1 cellular context compared by ENCODE assay signal in genomic region chr16:84724619-84725307, GRCh38.
TF ChIP-seq lines count a peak whose summit lies in the region.

No MANE protein-coding gene starts in this region.

TF ChIP-seq in WTC11, 78 proteins besides CTCF, POLR2A, EP300 and RAD21 (continued from another document):
- TF ChIP-seq, protein P1, sequence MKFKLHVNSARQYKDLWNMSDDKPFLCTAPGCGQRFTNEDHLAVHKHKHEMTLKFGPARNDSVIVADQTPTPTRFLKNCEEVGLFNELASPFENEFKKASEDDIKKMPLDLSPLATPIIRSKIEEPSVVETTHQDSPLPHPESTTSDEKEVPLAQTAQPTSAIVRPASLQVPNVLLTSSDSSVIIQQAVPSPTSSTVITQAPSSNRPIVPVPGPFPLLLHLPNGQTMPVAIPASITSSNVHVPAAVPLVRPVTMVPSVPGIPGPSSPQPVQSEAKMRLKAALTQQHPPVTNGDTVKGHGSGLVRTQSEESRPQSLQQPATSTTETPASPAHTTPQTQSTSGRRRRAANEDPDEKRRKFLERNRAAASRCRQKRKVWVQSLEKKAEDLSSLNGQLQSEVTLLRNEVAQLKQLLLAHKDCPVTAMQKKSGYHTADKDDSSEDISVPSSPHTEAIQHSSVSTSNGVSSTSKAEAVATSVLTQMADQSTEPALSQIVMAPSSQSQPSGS (CRISPR knock-in tag; IDR thresholded peaks at IDR 0.05; ENCODE audit: borderline replicate concordance, low read depth), result no peak
- TF ChIP-seq FOXP1 (CRISPR knock-in tag; IDR thresholded peaks at IDR 0.05; ENCODE audit: borderline replicate concordance) (no peak), MXD4 (CRISPR knock-in tag; IDR thresholded peaks at IDR 0.05; ENCODE audit: borderline replicate concordance) (no peak), ZNF263 (CRISPR knock-in tag; IDR thresholded peaks at IDR 0.05; ENCODE audit: low read depth) (no peak), SOX15 (CRISPR knock-in tag; IDR thresholded peaks at IDR 0.05) (no peak), ZNF121 (CRISPR knock-in tag; IDR thresholded peaks at IDR 0.05) (no peak), KAT7 (CRISPR knock-in tag; IDR thresholded peaks at IDR 0.05; ENCODE audit: borderline replicate concordance) (no peak), JUN (CRISPR knock-in tag; IDR thresholded peaks at IDR 0.05) (no peak)
- TF ChIP-seq, protein P2, sequence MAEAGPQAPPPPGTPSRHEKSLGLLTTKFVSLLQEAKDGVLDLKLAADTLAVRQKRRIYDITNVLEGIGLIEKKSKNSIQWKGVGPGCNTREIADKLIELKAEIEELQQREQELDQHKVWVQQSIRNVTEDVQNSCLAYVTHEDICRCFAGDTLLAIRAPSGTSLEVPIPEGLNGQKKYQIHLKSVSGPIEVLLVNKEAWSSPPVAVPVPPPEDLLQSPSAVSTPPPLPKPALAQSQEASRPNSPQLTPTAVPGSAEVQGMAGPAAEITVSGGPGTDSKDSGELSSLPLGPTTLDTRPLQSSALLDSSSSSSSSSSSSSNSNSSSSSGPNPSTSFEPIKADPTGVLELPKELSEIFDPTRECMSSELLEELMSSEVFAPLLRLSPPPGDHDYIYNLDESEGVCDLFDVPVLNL (CRISPR knock-in tag; IDR thresholded peaks at IDR 0.05; ENCODE audit: borderline replicate concordance, low read depth), result no peak
TF ChIP-seq in WTC11: peak in this region for 0.
